ENCODE assay signal across 10 cellular contexts in genomic region chr15:96409231-96410138, GRCh38.
DNase-seq lines count a peak whose midpoint lies in the region; ATAC-seq, FAIRE-seq and TF ChIP-seq lines count a peak whose summit lies in the region.
"Had no signal": no experiment of that assay in that cellular context is flagged by ENCODE, and none has a peak within 500 bp of the region (broad histone marks: within the 10 kb centered on the region; RNA-seq: fewer than 3 reads in every experiment).

No MANE protein-coding gene starts in this region.

- no peak overlapping the region for H3K9ac ChIP-seq in H1 (replicated peaks in 1 of 4; ENCODE audit: extremely low read depth in 1 of 4, low read depth in 3 of 4, low read length in 3 of 4)
- H3K9ac ChIP-seq in mesendoderm (ENCODE audit: low read length): no peak overlapping the region

- H3K27ac Mint-ChIP-seq in activated naive CD8-positive, alpha-beta T cell treated with anti-CD3 and anti-CD28 coated beads, Interleukin-2, amount 10 ng/mL, durations not matched to agents 7 days and 5 days: peak overlapping the region; percentile 56
- no peak overlapping the region for H3K27ac Mint-ChIP-seq in activated naive CD8-positive, alpha-beta T cell treated with anti-CD3 and anti-CD28 coated beads, Interleukin-2, amount 50 U/mL, for 24 hours
- H3K27ac Mint-ChIP-seq in type B pancreatic cell: no peak overlapping the region

- H3K27me3 Mint-ChIP-seq in activated naive CD8-positive, alpha-beta T cell treated with anti-CD3 and anti-CD28 coated beads, Interleukin-2, amount 10 ng/mL, durations not matched to agents 7 days and 5 days: peaks cover 69% of the 10 kb centered on the region
- H3K27me3 Mint-ChIP-seq in activated naive CD8-positive, alpha-beta T cell treated with anti-CD3 and anti-CD28 coated beads, Interleukin-2, amount 50 U/mL, for 24 hours: peaks cover 77% of the 10 kb centered on the region
- peaks cover 91% of the 10 kb centered on the region for H3K27me3 Mint-ChIP-seq in type B pancreatic cell

- no peak overlapping the region for H2BK12ac ChIP-seq in H1 (ENCODE audit: low read depth, low read length)

- H3K79me2 ChIP-seq in H1 (ENCODE audit: control insufficient read depth in 1 of 2, insufficient read depth in 2 of 2, low read length in 2 of 2) (no peaks in the 10 kb centered on the region), mesendoderm (ENCODE audit: control insufficient read depth, insufficient read depth, low read length) (no peaks in the 10 kb centered on the region)

- H4K5ac ChIP-seq in H1 (ENCODE audit: insufficient read length, low read depth, low read length) (no peak overlapping the region), mesendoderm (ENCODE audit: low read length) (no peak overlapping the region)

- peak; percentile 31 for DNase-seq in activated naive CD8-positive, alpha-beta T cell treated with anti-CD3 and anti-CD28 coated beads, Interleukin-2, amount 10 ng/mL, durations not matched to agents 7 days and 5 days
- DNase-seq in activated naive CD8-positive, alpha-beta T cell treated with anti-CD3 and anti-CD28 coated beads, Interleukin-2, amount 50 U/mL, for 24 hours: no peak
- DNase-seq in H1 (ENCODE audit: low read depth in 1 of 2, low spot score in 2 of 2): peak in 1 of 2 experiments; percentile 64
- DNase-seq in mesendoderm: peak; percentile 30
- no peak for DNase-seq in type B pancreatic cell (ENCODE audit: extremely low spot score, unreplicated experiment)
- no peak for DNase-seq in stimulated activated CD4-positive, alpha-beta T cell treated with anti-CD3 and anti-CD28 coated beads, Interleukin-4, amount 100 ng/mL, for 1 hour
- DNase-seq in central memory CD4-positive, alpha-beta T cell: no peak
- DNase-seq: activated CD4-positive, CD25-positive, alpha-beta regulatory T cell; thyroid gland had no signal

- H2BK15ac ChIP-seq in H1 (ENCODE audit: low read length) (no peak overlapping the region), mesendoderm (replicated peaks; ENCODE audit: low read depth) (no peak overlapping the region)

- H3K4me3 ChIP-seq in H1 (ENCODE audit: extremely low read depth in 1 of 4, insufficient read depth in 2 of 4, low read depth in 3 of 4, low read length in 4 of 4): peak overlapping the region in 1 of 4 experiments; percentile 46; a peak in 3 of 8 replicates
- H3K4me3 ChIP-seq in mesendoderm (ENCODE audit: low read length): no peak overlapping the region

- H3K4me2 ChIP-seq in H1 (ENCODE audit: insufficient read depth in 1 of 2, low read depth in 2 of 2, low read length in 2 of 2) (peak overlapping the region; percentile 49 to 52), mesendoderm (ENCODE audit: low read length) (peak overlapping the region; percentile 20)

- H3K23me2 ChIP-seq in H1 (ENCODE audit: low read depth, low read length): peaks cover 2% of the 10 kb centered on the region; the same call in 1 of the 2 replicates

- H3K9me3 Mint-ChIP-seq in activated naive CD8-positive, alpha-beta T cell treated with anti-CD3 and anti-CD28 coated beads, Interleukin-2, amount 10 ng/mL, durations not matched to agents 7 days and 5 days: peaks cover 1% of the 10 kb centered on the region
- no peaks in the 10 kb centered on the region for H3K9me3 Mint-ChIP-seq in activated naive CD8-positive, alpha-beta T cell treated with anti-CD3 and anti-CD28 coated beads, Interleukin-2, amount 50 U/mL, for 24 hours
- H3K9me3 Mint-ChIP-seq in type B pancreatic cell: no peaks in the 10 kb centered on the region

- no peak for FAIRE-seq in H1 (lab: Jason Lieb, UNC)

- POLR2A ChIA-PET in activated naive CD8-positive, alpha-beta T cell treated with anti-CD3 and anti-CD28 coated beads, Interleukin-2, amount 10 ng/mL, durations not matched to agents 7 days and 5 days (lab: Charles Lee): no interaction called here
- POLR2A ChIA-PET in H1 (lab: Charles Lee; ENCODE audit: partially characterized antibody): interaction anchor here (1.5 kb wide), 1 partner anchor 55 kb away, joined by 3 read pairs; no protein-coding TSS in a partner anchor

- no peak overlapping the region for H3K14ac ChIP-seq in H1 (ENCODE audit: insufficient read length)

- no peak overlapping the region for H3K4me3 Mint-ChIP-seq in activated naive CD8-positive, alpha-beta T cell treated with anti-CD3 and anti-CD28 coated beads, Interleukin-2, amount 10 ng/mL, durations not matched to agents 7 days and 5 days
- H3K4me3 Mint-ChIP-seq in activated naive CD8-positive, alpha-beta T cell treated with anti-CD3 and anti-CD28 coated beads, Interleukin-2, amount 50 U/mL, for 24 hours: no peak overlapping the region
- peak overlapping the region; percentile 86 for H3K4me3 Mint-ChIP-seq in type B pancreatic cell

- no peak for TF ChIP-seq EP300 in H1 (IDR thresholded peaks at IDR 0.05; ENCODE audit: borderline replicate concordance in 1 of 2, low read depth in 2 of 2, low read length in 2 of 2)

- TF ChIP-seq CTCF in H1 (IDR thresholded peaks at IDR 0.05; ENCODE audit: control extremely low read depth in 1 of 3, insufficient read depth in 1 of 3, low read depth in 1 of 3, low read length in 3 of 3) (no peak), type B pancreatic cell (conservative IDR thresholded peaks at IDR 0.05) (no peak)

- CTCF ChIA-PET in H1 (lab: Charles Lee; ENCODE audit: partially characterized antibody): interaction anchor here (1.3 kb wide), 2 partner anchors 39 to 52 kb away, joined by 3 to 5 read pairs; no protein-coding TSS in a partner anchor

- H3K36me3 ChIP-seq in H1 (ENCODE audit: control insufficient read depth in 2 of 4, insufficient read depth in 4 of 4, low read length in 3 of 4): peaks cover 0 to 2% (median 0%) of the 10 kb centered on the region in 4 experiments; a peak in 1 of 8 replicates
- no peaks in the 10 kb centered on the region for H3K36me3 ChIP-seq in mesendoderm (ENCODE audit: control insufficient read depth, insufficient read depth, low read length)
- H3K36me3 ChIP-seq: thyroid gland had no signal

- H3K23ac ChIP-seq in H1 (ENCODE audit: insufficient read length): no peak overlapping the region
- H3K23ac ChIP-seq in mesendoderm (ENCODE audit: low read length): no peak overlapping the region

- H3K4me1 Mint-ChIP-seq in activated naive CD8-positive, alpha-beta T cell treated with anti-CD3 and anti-CD28 coated beads, Interleukin-2, amount 10 ng/mL, durations not matched to agents 7 days and 5 days: peaks cover 2% of the 10 kb centered on the region
- peaks cover 1% of the 10 kb centered on the region for H3K4me1 Mint-ChIP-seq in activated naive CD8-positive, alpha-beta T cell treated with anti-CD3 and anti-CD28 coated beads, Interleukin-2, amount 50 U/mL, for 24 hours
- peaks cover 10% of the 10 kb centered on the region for H3K4me1 Mint-ChIP-seq in type B pancreatic cell (ENCODE audit: unreplicated experiment)

- H3K9me3 ChIP-seq in H1 (ENCODE audit: insufficient read depth in 2 of 2, low read depth in 1 of 2, low read length in 1 of 2): no peaks in the 10 kb centered on the region; a peak in 1 of 4 replicates
- H3K9me3 ChIP-seq: thyroid gland had no signal

- H3K18ac ChIP-seq in H1 (ENCODE audit: extremely low read depth, low read length) (no peak overlapping the region), mesendoderm (ENCODE audit: low read length) (no peak overlapping the region)

- H3K4ac ChIP-seq in H1 (replicated peaks; ENCODE audit: insufficient read length, low read depth, low read length) (no peak overlapping the region), mesendoderm (ENCODE audit: low read depth, low read length) (no peak overlapping the region)

- H4K91ac ChIP-seq in H1 (replicated peaks; ENCODE audit: insufficient read length, low read length): no peak overlapping the region

- no peak for TF ChIP-seq POLR2A in H1 (IDR thresholded peaks at IDR 0.05; ENCODE audit: control extremely low read depth in 1 of 2, low read depth in 2 of 2, low read length in 2 of 2)

- H3K36me3 Mint-ChIP-seq in activated naive CD8-positive, alpha-beta T cell treated with anti-CD3 and anti-CD28 coated beads, Interleukin-2, amount 10 ng/mL, durations not matched to agents 7 days and 5 days: no peaks in the 10 kb centered on the region
- H3K36me3 Mint-ChIP-seq in activated naive CD8-positive, alpha-beta T cell treated with anti-CD3 and anti-CD28 coated beads, Interleukin-2, amount 50 U/mL, for 24 hours (ENCODE audit: low read depth): peaks cover 1% of the 10 kb centered on the region
- H3K36me3 Mint-ChIP-seq in type B pancreatic cell: no peaks in the 10 kb centered on the region

- H2BK20ac ChIP-seq in H1 (ENCODE audit: low read length): no peak overlapping the region

- ATAC-seq in activated naive CD8-positive, alpha-beta T cell treated with anti-CD3 and anti-CD28 coated beads, Interleukin-2, amount 10 ng/mL, durations not matched to agents 7 days and 5 days (ENCODE audit: low read depth): no peak
- no peak for ATAC-seq in activated naive CD8-positive, alpha-beta T cell treated with anti-CD3 and anti-CD28 coated beads, Interleukin-2, amount 50 U/mL, for 24 hours
- ATAC-seq in HG02840 (IDR thresholded peaks at IDR 0.05; ENCODE audit: low FRiP score, unreplicated experiment): no peak

- H3K79me1 ChIP-seq in H1 (ENCODE audit: low read depth, low read length) (no peaks in the 10 kb centered on the region), mesendoderm (ENCODE audit: low read length) (no peaks in the 10 kb centered on the region)

- peaks cover 16 to 25% of the 10 kb centered on the region in 2 experiments for H4K20me1 ChIP-seq in H1 (replicated peaks in 1 of 2; ENCODE audit: control insufficient read depth in 1 of 2, insufficient read depth in 2 of 2, low read length in 2 of 2)

- H3K4me1 ChIP-seq in H1 (replicated peaks in 1 of 4; ENCODE audit: control insufficient read depth in 3 of 4, insufficient read depth in 4 of 4, low read length in 3 of 4) (peaks cover 0 to 3% (median 1%) of the 10 kb centered on the region in 4 experiments; a peak in 3 of 7 replicates), mesendoderm (ENCODE audit: control insufficient read depth, low read depth, low read length) (no peaks in the 10 kb centered on the region)

- H3K27ac ChIP-seq in H1 (ENCODE audit: low read depth, low read length) (no peak overlapping the region), mesendoderm (ENCODE audit: low read depth, low read length) (no peak overlapping the region)
- H3K27ac ChIP-seq: thyroid gland had no signal

- H4K8ac ChIP-seq in H1 (ENCODE audit: extremely low read depth, insufficient read depth, low read length): no peak overlapping the region; the same call in 1 of the 2 replicates
- no peak overlapping the region for H4K8ac ChIP-seq in mesendoderm (ENCODE audit: low read depth, low read length)

- H2AFZ ChIP-seq in H1 (ENCODE audit: low read length): no peak overlapping the region

- TF ChIP-seq RAD21 in H1 (IDR thresholded peaks at IDR 0.05 in 1 of 2, conservative IDR thresholded peaks at IDR 0.05 in 1 of 2; ENCODE audit: low read depth in 2 of 2, low read length in 2 of 2): no peak

- H2AK5ac ChIP-seq in H1 (ENCODE audit: low read depth, low read length) (no peak overlapping the region), mesendoderm (ENCODE audit: low read length) (no peak overlapping the region)

- WGBS in H1 (ENCODE audit: extremely low coverage in 1 of 2, insufficient coverage in 1 of 2, insufficient read length in 1 of 2, insufficient replicate concordance in 2 of 2, low coverage in 1 of 2, low lambda C conversion rate in 2 of 2, missing lambda C conversion rate in 1 of 2), 2 experiments: 2% methylated on average over 60 of the region's 77 CpGs; no CpG with 5 or more reads in 1 of the 2 experiments
- WGBS in mesendoderm (ENCODE audit: extremely low coverage, insufficient coverage, low lambda C conversion rate): no CpG with 5 or more reads among the region's 77 CpGs

- H2BK120ac ChIP-seq in H1 (replicated peaks; ENCODE audit: low read depth, low read length) (no peak overlapping the region), mesendoderm (ENCODE audit: low read depth, low read length) (no peak overlapping the region)

- H3K56ac ChIP-seq in H1 (replicated peaks; ENCODE audit: insufficient read length, low read depth, low read length) (no peak overlapping the region), mesendoderm (ENCODE audit: low read length) (no peak overlapping the region)

- H3K27me3 ChIP-seq in H1 (replicated peaks in 1 of 4; ENCODE audit: control insufficient read depth in 3 of 4, extremely low read depth in 1 of 4, insufficient read depth in 3 of 4, low read length in 3 of 4) (peaks cover 84 to 100% (median 94%) of the 10 kb centered on the region in 4 experiments), mesendoderm (ENCODE audit: insufficient read depth, low read length, poor library complexity) (peaks cover 76% of the 10 kb centered on the region)

- no peak overlapping the region for H2BK5ac ChIP-seq in H1 (ENCODE audit: low read depth, low read length)
- H2BK5ac ChIP-seq in mesendoderm (ENCODE audit: low read length): no peak overlapping the region

Comparison
In these comparisons a context has a peak if more than half of its experiments do, and no peak if none do; other contexts are left out.
1. DNase-seq: peak in activated naive CD8-positive, alpha-beta T cell treated with anti-CD3 and anti-CD28 coated beads, Interleukin-2, amount 10 ng/mL, durations not matched to agents 7 days and 5 days (single experiment) and mesendoderm (single experiment); none in activated naive CD8-positive, alpha-beta T cell treated with anti-CD3 and anti-CD28 coated beads, Interleukin-2, amount 50 U/mL, for 24 hours (single experiment), type B pancreatic cell (single experiment), stimulated activated CD4-positive, alpha-beta T cell treated with anti-CD3 and anti-CD28 coated beads, Interleukin-4, amount 100 ng/mL, for 1 hour (single experiment) and central memory CD4-positive, alpha-beta T cell (single experiment).